In genomic region chr11:119702261-119702591, GRCh38 we compare ENCODE assay signal across 16 cellular contexts. TPM values are rescaled to one million over a fixed set of nuclear protein-coding genes. Genes with fewer than 3 reads are reported as not detected.
DNase-seq lines count a peak whose midpoint lies in the region; ATAC-seq and TF ChIP-seq lines count a peak whose summit lies in the region.
"Had no signal": no experiment of that assay in that cellular context is flagged by ENCODE, and none has a peak within 500 bp of the region (broad histone marks: within the 10 kb centered on the region; RNA-seq: fewer than 3 reads in every experiment).

No MANE protein-coding gene starts in this region.

- H3K27ac ChIP-seq in breast epithelium = peak overlapping the region in 1 of 2 donors; percentile 19
- H3K27ac ChIP-seq in foreskin keratinocyte = peak overlapping the region; percentile 98
- H3K27ac ChIP-seq in urinary bladder (ENCODE audit: low read depth) = peak overlapping the region; percentile 56
- H3K27ac ChIP-seq: ascending aorta had no signal

- H3K4me1 Mint-ChIP-seq in MCF 10A (ENCODE audit: insufficient read depth, unreplicated experiment) (peaks cover 35% of the 10 kb centered on the region), T-helper 17 cell (peaks cover 2% of the 10 kb centered on the region)

- no peaks in the 10 kb centered on the region for H3K9me3 Mint-ChIP-seq in MCF 10A (ENCODE audit: unreplicated experiment)
- H3K9me3 Mint-ChIP-seq: activated CD8-positive, alpha-beta T cell treated with anti-CD3 and anti-CD28 coated beads for 36 hours; neural crest cell had no signal

- WGBS in urinary bladder = 78% methylated on average over 6 of the region's 6 CpGs

- intact Hi-C loops in MCF 10A (cut with micrococcal nuclease) (no loop called here), breast epithelium (cut with DNase I; ENCODE audit: low total_unique reads) (no loop called here)

- POLR2A ChIA-PET in MCF 10A (lab: Yijun Ruan, JAX) = interaction anchor here (0.6 to 3.2 kb wide), 4 partner anchors 11 to 410 kb away, joined by 4 to 20 read pairs (median 10); partner anchors contain the start of gene NECTIN1

- H3K36me3 Mint-ChIP-seq in MCF 10A (ENCODE audit: insufficient read depth, unreplicated experiment) (peaks cover 13% of the 10 kb centered on the region), T-helper 17 cell (ENCODE audit: low read depth) (peaks cover 3% of the 10 kb centered on the region)

- H3K4me3 Mint-ChIP-seq in MCF 10A (ENCODE audit: unreplicated experiment) (no peak overlapping the region), T-helper 17 cell (no peak overlapping the region)
- H3K4me3 Mint-ChIP-seq: activated CD8-positive, alpha-beta T cell treated with anti-CD3 and anti-CD28 coated beads for 36 hours; neural crest cell had no signal

- H3K27ac Mint-ChIP-seq in MCF 10A (ENCODE audit: low read depth, unreplicated experiment) = peak overlapping the region; percentile 88
- H3K27ac Mint-ChIP-seq in T-helper 17 cell = peak overlapping the region; percentile 11
- H3K27ac Mint-ChIP-seq: activated CD8-positive, alpha-beta T cell treated with anti-CD3 and anti-CD28 coated beads for 36 hours had no signal

- ATAC-seq in T-helper 17 cell (no peak), foreskin keratinocyte (no peak)
- ATAC-seq: activated CD8-positive, alpha-beta T cell treated with anti-CD3 and anti-CD28 coated beads for 36 hours; left lobe of liver had no signal

- DNase-seq in MCF 10A (ENCODE audit: unreplicated experiment) = no peak
- DNase-seq in breast epithelium (ENCODE audit: low spot score in 2 of 2) = no peak
- DNase-seq in T-helper 17 cell = no peak
- DNase-seq in foreskin keratinocyte = no peak
- DNase-seq in DMS153 treated with DMSO at 0.1 percent for 48 hours (lab: John Stamatoyannopoulos, UW; ENCODE audit: unreplicated experiment) = no peak
- no peak for DNase-seq in mucosa of gallbladder (ENCODE audit: low spot score)
- DNase-seq in NCI-H446 (lab: John Stamatoyannopoulos, UW) = no peak
- DNase-seq: activated CD8-positive, alpha-beta T cell treated with anti-CD3 and anti-CD28 coated beads for 36 hours; effector memory CD4-positive, alpha-beta T cell; hippocampal formation; NCI-H1105 treated with DMSO at 0.1 percent for 48 hours; NCI-H510A had no signal

- H3K36me3 ChIP-seq in breast epithelium (no peaks in the 10 kb centered on the region), urinary bladder (ENCODE audit: insufficient read depth) (no peaks in the 10 kb centered on the region)
- H3K36me3 ChIP-seq: ascending aorta had no signal

- no peaks in the 10 kb centered on the region for H3K9me3 ChIP-seq in breast epithelium
- H3K9me3 ChIP-seq in T-helper 17 cell (ENCODE audit: control insufficient read depth, low read length, poor library complexity, severe bottlenecking) = no peaks in the 10 kb centered on the region
- H3K9me3 ChIP-seq: ascending aorta had no signal

- H3K4me1 ChIP-seq in breast epithelium (peaks cover 2 to 16% of the 10 kb centered on the region in 2 donors), foreskin keratinocyte (peaks cover 44% of the 10 kb centered on the region), urinary bladder (ENCODE audit: insufficient read depth) (no peaks in the 10 kb centered on the region)
- H3K4me1 ChIP-seq: ascending aorta had no signal

- H3K27me3 Mint-ChIP-seq in MCF 10A (ENCODE audit: insufficient read depth, unreplicated experiment) (no peaks in the 10 kb centered on the region), T-helper 17 cell (peaks cover 12% of the 10 kb centered on the region)

- H3K27me3 ChIP-seq in breast epithelium = no peaks in the 10 kb centered on the region
- no peaks in the 10 kb centered on the region for H3K27me3 ChIP-seq in foreskin keratinocyte
- H3K27me3 ChIP-seq: ascending aorta had no signal

- TF ChIP-seq CTCF in MCF 10A (IDR thresholded peaks at IDR 0.05; ENCODE audit: unreplicated experiment) = no peak
- TF ChIP-seq CTCF in breast epithelium (IDR thresholded peaks at IDR 0.05) = no peak
- no peak for TF ChIP-seq CTCF in foreskin keratinocyte (conservative IDR thresholded peaks at IDR 0.05)

- H3K4me3 ChIP-seq in breast epithelium = no peak overlapping the region
- H3K4me3 ChIP-seq in urinary bladder (ENCODE audit: low read depth, low read length) = no peak overlapping the region
- H3K4me3 ChIP-seq: ascending aorta had no signal

- no peak for TF ChIP-seq POLR2A in breast epithelium (IDR thresholded peaks at IDR 0.05)

- BruUV-seq in MCF 10A (replicated peaks; lab: Mats Ljungman, UMichigan) = no TSS peak

- CTCF ChIA-PET in MCF 10A (lab: Yijun Ruan, JAX) = interaction anchor here (0.7 to 3.7 kb wide), 7 partner anchors 9 to 35 kb away, joined by 3 to 16 read pairs (median 4); partner anchors contain the start of gene NECTIN1

RNA-seq across cellular contexts. Expression of gene NECTIN1, which starts 26.8 kb away (rescaled TPM):
- 59.2 and 78.6 TPM in 2 replicates for total RNA-seq in MCF 10A (2022)
- total RNA-seq in breast epithelium = 1 to 10 TPM; 2.6 to 6.6 (median 4.5) TPM
- 1 to 10 TPM; 5.2 to 5.3 TPM for total RNA-seq in T-helper 17 cell
- total RNA-seq in foreskin keratinocyte = 45.0 and 49.6 TPM in 2 replicates
- polyA plus RNA-seq in foreskin keratinocyte = 28.6 and 33.1 TPM in 2 replicates
- total RNA-seq in urinary bladder = 18.1 TPM
- polyA plus RNA-seq in urinary bladder = 17.6 TPM
- total RNA-seq in mucosa of gallbladder = 13.2 TPM
